ENCODE assay signal across 24 cellular contexts in genomic region chr17:45825792-45826191, GRCh38. TPM values are rescaled to one million over a fixed set of nuclear protein-coding genes. Genes with fewer than 3 reads are reported as not detected.
"Had no signal": no experiment of that assay in that cellular context is flagged by ENCODE, and none has a peak within 500 bp of the region (broad histone marks: within the 10 kb centered on the region; RNA-seq: fewer than 3 reads in every experiment).

No MANE protein-coding gene starts in this region.

- H3K27ac ChIP-seq: left ventricle myocardium inferior, prostate gland, tibial artery had no signal

- H3K36me3 Mint-ChIP-seq: activated naive CD4-positive, alpha-beta T cell treated with anti-CD3 and anti-CD28 coated beads, Interleukin-2, amount 50 U/mL, for 72 hours had no signal

- H3K4me3 Mint-ChIP-seq: central memory CD8-positive, alpha-beta T cell; nephron had no signal

- H3K36me3 ChIP-seq: left ventricle myocardium inferior, prostate gland, tibial artery had no signal

- H3K4me1 Mint-ChIP-seq: central memory CD8-positive, alpha-beta T cell; nephron had no signal

- H3K27ac Mint-ChIP-seq: activated naive CD4-positive, alpha-beta T cell treated with anti-CD3 and anti-CD28 coated beads, Interleukin-2, amount 50 U/mL, for 72 hours; nephron had no signal

- H3K4me1 ChIP-seq: left ventricle myocardium inferior, prostate gland, tibial artery had no signal

- ATAC-seq: activated naive CD4-positive, alpha-beta T cell treated with anti-CD3 and anti-CD28 coated beads, Interleukin-2, amount 50 U/mL, for 72 hours; right cardiac atrium had no signal

- DNase-seq: activated CD4-positive, alpha-beta T cell treated with anti-CD3 and anti-CD28 coated beads for 1 hour; activated gamma-delta T cell treated with Interleukin-2 at 50 U/mL for 16 hours; activated T-cell treated with anti-CD3 and anti-CD28 coated beads, Interleukin-2, amount 50 U/mL, for 1 hour; effector CD8-positive, alpha-beta T cell; erythroblast; foreskin fibroblast; glutamatergic neuron; kidney glomerular epithelial cell; left ventricle myocardium inferior; mammary epithelial cell; stimulated activated CD4-positive, alpha-beta T cell treated with anti-CD3 and anti-CD28 coated beads, Interleukin-4, amount 100 ng/mL, for 24 hours; stimulated activated naive CD4-positive, alpha-beta T cell treated with Interleukin-2 at 50 U/mL for 16 hours; T-helper 9 cell; tibial artery had no signal

- H3K4me3 ChIP-seq: left ventricle myocardium inferior, prostate gland, tibial artery had no signal

- H3K9me3 Mint-ChIP-seq: activated naive CD4-positive, alpha-beta T cell treated with anti-CD3 and anti-CD28 coated beads, Interleukin-2, amount 50 U/mL, for 72 hours; central memory CD8-positive, alpha-beta T cell; nephron had no signal

- H3K9me3 ChIP-seq: left ventricle myocardium inferior, prostate gland, tibial artery had no signal

RNA-seq across cellular contexts. Expression of gene SPPL2C, which starts 18.9 kb away (rescaled TPM):
- total RNA-seq: activated naive CD4-positive, alpha-beta T cell treated with anti-CD3 and anti-CD28 coated beads, Interleukin-2, amount 50 U/mL, for 72 hours; astrocyte; fibroblast of lung; left ventricle myocardium inferior; mammary epithelial cell; myocyte; right cardiac atrium; T-helper 1 cell treated with Interleukin-12 subunit alpha and Interleukin-12 subunit beta and Interleukin-4 antibody, amounts not matched to agents 30 ng/mL and 1 ng/mL, for 36 hours had no signal
- polyA plus RNA-seq: adipose tissue, fibroblast of lung, mammary epithelial cell, right cardiac atrium had no signal

RNA-seq across cellular contexts. Expression of gene CRHR1, which starts 41.7 kb away (rescaled TPM):
- total RNA-seq: fibroblast of lung; left ventricle myocardium inferior; mammary epithelial cell; myocyte; right cardiac atrium; T-helper 1 cell treated with Interleukin-12 subunit alpha and Interleukin-12 subunit beta and Interleukin-4 antibody, amounts not matched to agents 30 ng/mL and 1 ng/mL, for 36 hours had no signal
- polyA plus RNA-seq: fibroblast of lung, mammary epithelial cell, right cardiac atrium had no signal
